Comparison of ENCODE assay signal across 8 cellular contexts in genomic region chrX:118496763-118497079, GRCh38. TPM values are rescaled to one million over a fixed set of nuclear protein-coding genes. Genes with fewer than 3 reads are reported as not detected.
DNase-seq lines count a peak whose midpoint lies in the region; ATAC-seq and TF ChIP-seq lines count a peak whose summit lies in the region.

No MANE protein-coding gene starts in this region.

- no peak overlapping the region for H2AFZ ChIP-seq in Karpas-422 (ENCODE audit: low read length)

- TF ChIP-seq CTCF in BE2C (IDR thresholded peaks at IDR 0.05; ENCODE audit: low read depth, low read length) (no peak), colonic mucosa (IDR thresholded peaks at IDR 0.05) (no peak), GM10248 (IDR thresholded peaks at IDR 0.05; ENCODE audit: control extremely low read depth, extremely low read depth, low read depth, missing control alignments) (no peak)

- H3K27me3 ChIP-seq in BE2C (no peaks in the 10 kb centered on the region), Karpas-422 (ENCODE audit: low read length) (no peaks in the 10 kb centered on the region), colonic mucosa (peaks cover 4% of the 10 kb centered on the region)
- no peaks in the 10 kb centered on the region for H3K27me3 ChIP-seq in naive thymus-derived CD4-positive, alpha-beta T cell (ENCODE audit: control insufficient read depth in 2 of 2, insufficient read depth in 2 of 2, low read length in 2 of 2)

- POLR2A ChIA-PET in naive thymus-derived CD4-positive, alpha-beta T cell (lab: Charles Lee), result interaction anchor here (0.8 to 8.4 kb wide), 10 partner anchors 9 to 1374 kb away, joined by 3 to 167 read pairs (median 12); partner anchors contain the start of gene WDR44
- POLR2A ChIA-PET in GM10248 (lab: Yijun Ruan, JAX), result interaction anchor here (0.5 kb wide), 1 partner anchor 149 kb away, joined by 7 read pairs; no protein-coding TSS in a partner anchor

- H3K4me3 Mint-ChIP-seq in naive thymus-derived CD4-positive, alpha-beta T cell, result peak overlapping the region; percentile 89 to 100 (median 98)

- intact Hi-C loops in colonic mucosa (cut with DNase I), result no loop called here
- intact Hi-C loops in naive thymus-derived CD4-positive, alpha-beta T cell (cut with micrococcal nuclease), result loop anchor here (1.0 to 5.0 kb wide), 7 partner anchors 32 to 1261 kb away; partner anchors contain the start of gene SOWAHD (in 1 of the 2)

- H3K4me1 ChIP-seq in BE2C (no peaks in the 10 kb centered on the region), Karpas-422 (ENCODE audit: low read length) (peaks cover 21% of the 10 kb centered on the region), colonic mucosa (no peaks in the 10 kb centered on the region)
- peaks cover 15 to 31% of the 10 kb centered on the region in 2 donors for H3K4me1 ChIP-seq in naive thymus-derived CD4-positive, alpha-beta T cell (ENCODE audit: control insufficient read depth in 2 of 2, insufficient read depth in 2 of 2, low read length in 2 of 2)

- H3K27ac ChIP-seq in Karpas-422 (ENCODE audit: low read length) (peak overlapping the region; percentile 45), colonic mucosa (peak overlapping the region; percentile 79)
- peak overlapping the region; percentile 87 for H3K27ac ChIP-seq in naive thymus-derived CD4-positive, alpha-beta T cell (ENCODE audit: low read depth, low read length)

- peak overlapping the region; percentile 70 for H3K4me2 ChIP-seq in Karpas-422 (ENCODE audit: low read depth, low read length, poor library complexity, severe bottlenecking)

- H3K36me3 Mint-ChIP-seq in naive thymus-derived CD4-positive, alpha-beta T cell, result peaks cover 0 to 19% (median 5%) of the 10 kb centered on the region in 5 donors

- H3K4me1 Mint-ChIP-seq in naive thymus-derived CD4-positive, alpha-beta T cell, result peaks cover 13 to 32% (median 27%) of the 10 kb centered on the region in 7 donors

- peak overlapping the region; percentile 69 for H3K4me3 ChIP-seq in BE2C (ENCODE audit: low read depth, low read length)
- H3K4me3 ChIP-seq in Karpas-422 (ENCODE audit: low read length), result peak overlapping the region; percentile 82
- H3K4me3 ChIP-seq in colonic mucosa, result peak overlapping the region; percentile 56
- peak overlapping the region; percentile 90 for H3K4me3 ChIP-seq in naive thymus-derived CD4-positive, alpha-beta T cell (ENCODE audit: low read length)

- no peaks in the 10 kb centered on the region for H3K36me3 ChIP-seq in BE2C
- H3K36me3 ChIP-seq in Karpas-422 (ENCODE audit: insufficient read depth, low read length), result no peaks in the 10 kb centered on the region
- no peaks in the 10 kb centered on the region for H3K36me3 ChIP-seq in colonic mucosa
- peaks cover 0 to 4% (median 0%) of the 10 kb centered on the region in 3 experiments for H3K36me3 ChIP-seq in naive thymus-derived CD4-positive, alpha-beta T cell (ENCODE audit: control insufficient read depth in 2 of 3, insufficient read depth in 3 of 3, low read length in 3 of 3)

- ATAC-seq in GM19452 (IDR thresholded peaks at IDR 0.05; ENCODE audit: unreplicated experiment), result peak; percentile 15
- ATAC-seq in naive thymus-derived CD4-positive, alpha-beta T cell, result peak; percentile 1

- H3K27ac Mint-ChIP-seq in naive thymus-derived CD4-positive, alpha-beta T cell, result peak overlapping the region; percentile 90 to 99 (median 97)

- no peaks in the 10 kb centered on the region for H3K27me3 Mint-ChIP-seq in naive thymus-derived CD4-positive, alpha-beta T cell

- CTCF ChIA-PET in naive thymus-derived CD4-positive, alpha-beta T cell (lab: Charles Lee), result interaction anchor here (0.6 to 0.8 kb wide), 2 partner anchors 38 to 71 kb away, joined by 3 to 4 read pairs; no protein-coding TSS in a partner anchor
- CTCF ChIA-PET in GM10248 (lab: Yijun Ruan, JAX), result interaction anchor here (0.9 to 1.9 kb wide), 4 partner anchors 11 to 37 kb away, joined by 3 to 6 read pairs (median 3); no protein-coding TSS in a partner anchor

- H4K20me1 ChIP-seq in Karpas-422 (ENCODE audit: insufficient read depth, low read depth, low read length), result no peaks in the 10 kb centered on the region

- H3K9me3 ChIP-seq in BE2C, result no peaks in the 10 kb centered on the region
- H3K9me3 ChIP-seq in Karpas-422 (ENCODE audit: low read length), result no peaks in the 10 kb centered on the region
- no peaks in the 10 kb centered on the region for H3K9me3 ChIP-seq in colonic mucosa
- H3K9me3 ChIP-seq in naive thymus-derived CD4-positive, alpha-beta T cell (ENCODE audit: control insufficient read depth in 2 of 3, low read length in 3 of 3), result no peaks in the 10 kb centered on the region

- peak overlapping the region; percentile 82 for H3K9ac ChIP-seq in Karpas-422 (ENCODE audit: low read length)
- peak overlapping the region; percentile 61 to 70 for H3K9ac ChIP-seq in colonic mucosa (ENCODE audit: low read depth in 2 of 2, low read length in 2 of 2)

- H3K9me2 ChIP-seq in Karpas-422 (replicated peaks; ENCODE audit: insufficient read depth, low read length), result no peaks in the 10 kb centered on the region

- no peak for DNase-seq in BE2C
- DNase-seq in Karpas-422, result no peak
- DNase-seq in colonic mucosa, result no peak
- no peak for DNase-seq in naive thymus-derived CD4-positive, alpha-beta T cell
- no peak for DNase-seq in stimulated activated CD4-positive, alpha-beta T cell treated with anti-CD3 and anti-CD28 coated beads, Interleukin-2, amount 100 ng/mL, for 24 hours
- no peak for DNase-seq in GM10248 (ENCODE audit: extremely low spot score)
- no peak for DNase-seq in NCI-H2171 (lab: John Stamatoyannopoulos, UW)

- no peaks in the 10 kb centered on the region for H3K9me3 Mint-ChIP-seq in naive thymus-derived CD4-positive, alpha-beta T cell

- H3K79me2 ChIP-seq in Karpas-422 (ENCODE audit: low read length), result peaks cover 42% of the 10 kb centered on the region

RNA-seq across cellular contexts. Expression of gene DOCK11, which starts 1.1 kb away (rescaled TPM):
- 12.8 TPM for polyA plus RNA-seq in BE2C (2012; ENCODE audit: insufficient read depth, insufficient read length, low read depth)
- 39.3 and 70.5 TPM in 2 replicates for total RNA-seq in Karpas-422 (2014; rRNA removed; shearing (Covaris generic); ENCODE audit: low replicate concordance)
- 1 to 10 TPM; 3.3 to 8.7 TPM for total RNA-seq in colonic mucosa
- 100 to 1,000 TPM in 3 of 5 experiments, 10 to 100 TPM in 2; 68.9 to 115 (median 102) TPM for total RNA-seq in naive thymus-derived CD4-positive, alpha-beta T cell
- 10 to 100 TPM; 24.2 to 27.0 TPM for polyA plus RNA-seq in naive thymus-derived CD4-positive, alpha-beta T cell
